Comparison of ENCODE assay signal across 21 cellular contexts in the genomic region with DNA sequence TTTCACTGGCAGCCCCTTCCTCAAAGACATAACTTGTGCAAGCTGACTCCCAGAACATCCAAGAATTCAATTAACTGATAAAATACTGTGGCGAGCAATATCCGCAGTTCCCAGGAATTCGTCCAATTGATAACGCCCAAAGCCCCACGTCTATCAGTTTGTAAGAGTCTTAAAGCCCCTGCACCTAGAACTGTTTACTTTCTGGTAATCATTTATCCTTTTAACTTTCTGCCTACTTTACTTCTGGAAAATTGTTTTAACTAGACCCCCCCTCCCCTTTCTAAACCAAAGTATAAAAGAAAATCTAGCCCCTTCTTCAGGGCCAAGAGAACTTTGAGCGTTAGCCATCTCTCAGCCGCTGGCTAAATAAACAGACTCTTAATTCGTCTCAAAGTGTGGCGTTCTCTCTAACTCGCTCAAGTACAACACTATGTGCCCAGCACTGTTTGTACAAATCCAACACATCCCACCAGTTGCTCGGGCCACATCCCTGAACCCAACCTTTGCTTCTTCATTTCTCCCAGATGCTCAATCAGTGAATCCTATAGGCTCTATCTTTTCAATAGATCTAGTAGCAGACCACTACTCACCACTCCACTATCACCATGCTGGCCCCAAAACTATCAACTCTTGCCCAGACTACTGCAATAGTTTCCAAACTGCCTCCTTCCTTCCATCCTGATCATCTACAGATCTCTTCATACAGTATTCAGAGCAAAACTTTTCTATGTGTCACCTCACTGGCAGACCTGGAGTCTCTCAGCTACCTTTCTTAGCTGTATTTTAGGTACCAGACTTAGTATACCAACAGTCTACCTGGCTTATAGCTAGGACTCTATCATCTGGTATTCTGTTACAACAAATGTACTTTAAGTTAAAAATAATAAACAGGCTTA.
"Had no signal": no experiment of that assay in that cellular context is flagged by ENCODE, and none has a peak within 500 bp of the region (broad histone marks: within the 10 kb centered on the region; RNA-seq: fewer than 3 reads in every experiment).

No MANE protein-coding gene starts in this region.

- H3K36me3 ChIP-seq: brain microvascular endothelial cell, tibial nerve had no signal

- H3K9me3 Mint-ChIP-seq: activated B cell treated with CpG ODN at 0.5 μM for 24 hours; activated CD4-positive, alpha-beta T cell treated with anti-CD3 and anti-CD28 coated beads, Interleukin-2, amount 10 ng/mL, durations not matched to agents 24 days and 14 days; central memory CD8-positive, alpha-beta T cell; naive thymus-derived CD8-positive, alpha-beta T cell; stimulated activated naive B cell treated with anti-CD40 and anti-IgM and Interleukin-4, amounts not matched to agents 10 μg/mL and 1 μg/mL and 100 μg/mL, for 72 hours had no signal

- H3K4me3 ChIP-seq: skin epidermis, tibial nerve had no signal

- H3K27me3 Mint-ChIP-seq: activated B cell treated with CpG ODN at 0.5 μM for 24 hours; central memory CD8-positive, alpha-beta T cell; stimulated activated naive B cell treated with anti-CD40 and anti-IgM and Interleukin-4, amounts not matched to agents 10 μg/mL and 1 μg/mL and 100 μg/mL, for 72 hours had no signal

- DNase-seq: activated B cell treated with CpG ODN at 0.5 μM for 24 hours; activated CD4-positive, alpha-beta T cell treated with anti-CD3 and anti-CD28 coated beads, Interleukin-2, amount 10 ng/mL, durations not matched to agents 24 days and 14 days; activated CD8-positive, alpha-beta memory T cell treated with anti-CD3 and anti-CD28 coated beads, Interleukin-2, amount 50 U/mL, for 48 hours; activated gamma-delta T cell treated with Interleukin-2 at 50 U/mL for 16 hours; activated naive CD8-positive, alpha-beta T cell treated with anti-CD3 and anti-CD28 coated beads, Interleukin-2, amount 10 ng/mL, durations not matched to agents 7 days and 5 days; brain microvascular endothelial cell; cortex of kidney; effector CD8-positive, alpha-beta T cell; foreskin keratinocyte; glutamatergic neuron; naive thymus-derived CD8-positive, alpha-beta T cell; nucleus accumbens; posterior cingulate gyrus; stimulated activated CD4-positive, alpha-beta T cell treated with anti-CD3 and anti-CD28 coated beads, Interleukin-15, amount 100 ng/mL, for 24 hours; stimulated activated CD4-positive, alpha-beta T cell treated with anti-CD3 and anti-CD28 coated beads, Interleukin-4, amount 100 ng/mL, for 1 hour; stimulated activated naive B cell treated with anti-CD40 and anti-IgM and Interleukin-4, amounts not matched to agents 10 μg/mL and 1 μg/mL and 100 μg/mL, for 72 hours; SW 1271 had no signal

- H3K27me3 ChIP-seq: brain microvascular endothelial cell, tibial nerve had no signal

- H3K4me3 Mint-ChIP-seq: activated B cell treated with CpG ODN at 0.5 μM for 24 hours; activated CD4-positive, alpha-beta T cell treated with anti-CD3 and anti-CD28 coated beads, Interleukin-2, amount 10 ng/mL, durations not matched to agents 24 days and 14 days; activated naive CD8-positive, alpha-beta T cell treated with anti-CD3 and anti-CD28 coated beads, Interleukin-2, amount 10 ng/mL, durations not matched to agents 7 days and 5 days; central memory CD8-positive, alpha-beta T cell; naive thymus-derived CD8-positive, alpha-beta T cell; stimulated activated naive B cell treated with anti-CD40 and anti-IgM and Interleukin-4, amounts not matched to agents 10 μg/mL and 1 μg/mL and 100 μg/mL, for 72 hours had no signal

- FAIRE-seq: TTC549 had no signal

- H3K27ac Mint-ChIP-seq: activated B cell treated with CpG ODN at 0.5 μM for 24 hours; activated CD4-positive, alpha-beta T cell treated with anti-CD3 and anti-CD28 coated beads, Interleukin-2, amount 10 ng/mL, durations not matched to agents 24 days and 14 days; activated naive CD8-positive, alpha-beta T cell treated with anti-CD3 and anti-CD28 coated beads, Interleukin-2, amount 10 ng/mL, durations not matched to agents 7 days and 5 days; stimulated activated naive B cell treated with anti-CD40 and anti-IgM and Interleukin-4, amounts not matched to agents 10 μg/mL and 1 μg/mL and 100 μg/mL, for 72 hours had no signal

- H3K27ac ChIP-seq: brain microvascular endothelial cell, foreskin keratinocyte, skin epidermis, tibial nerve had no signal

- H3K36me3 Mint-ChIP-seq: naive thymus-derived CD8-positive, alpha-beta T cell; stimulated activated naive B cell treated with anti-CD40 and anti-IgM and Interleukin-4, amounts not matched to agents 10 μg/mL and 1 μg/mL and 100 μg/mL, for 72 hours had no signal

- H3K9me3 ChIP-seq: tibial nerve had no signal

- ATAC-seq: foreskin keratinocyte; naive thymus-derived CD8-positive, alpha-beta T cell; stimulated activated naive B cell treated with anti-CD40 and anti-IgM and Interleukin-4, amounts not matched to agents 10 μg/mL and 1 μg/mL and 100 μg/mL, for 72 hours had no signal
